Comparison of ENCODE assay signal across 1 cellular context in genomic region chr17:49570540-49571242, GRCh38.
TF ChIP-seq lines count a peak whose summit lies in the region.

No MANE protein-coding gene starts in this region.

TF ChIP-seq in HCT116, 20 proteins besides CTCF, POLR2A, EP300 and RAD21 (continued from another document):
- TF ChIP-seq REST (IDR thresholded peaks at IDR 0.05; ENCODE audit: low read depth) (no peak), POLR2AphosphoS5 (IDR thresholded peaks at IDR 0.05; ENCODE audit: low read depth, low read length) (no peak), EZH2 (IDR thresholded peaks at IDR 0.05) (no peak), TCF7L2 (IDR thresholded peaks at IDR 0.05; ENCODE audit: borderline replicate concordance, extremely low read depth, insufficient read depth, insufficient read length) (no peak), ELF1 (IDR thresholded peaks at IDR 0.05; ENCODE audit: borderline replicate concordance, low read depth) (no peak), CEBPB (IDR thresholded peaks at IDR 0.05; ENCODE audit: low read depth) (no peak), ZNF274 (IDR thresholded peaks at IDR 0.05; ENCODE audit: low read depth, low read length) (no peak), SRF (IDR thresholded peaks at IDR 0.05; ENCODE audit: low read depth) (no peak)
